ENCODE assay signal across 20 cellular contexts in genomic region chr2:120418174-120418787, GRCh38.
"Had no signal": no experiment of that assay in that cellular context is flagged by ENCODE, and none has a peak within 500 bp of the region (broad histone marks: within the 10 kb centered on the region; RNA-seq: fewer than 3 reads in every experiment).

No MANE protein-coding gene starts in this region.

- DNase-seq: activated CD4-positive, alpha-beta T cell treated with anti-CD3 and anti-CD28 coated beads for 48 hours; activated gamma-delta T cell; activated naive CD8-positive, alpha-beta T cell treated with anti-CD3 and anti-CD28 coated beads for 36 hours; activated T-cell treated with anti-CD3 and anti-CD28 coated beads, Interleukin-2, amount 50 U/mL, for 1 hour; amygdala; effector memory CD8-positive, alpha-beta T cell; immature natural killer cell; naive B cell; stimulated activated CD4-positive, alpha-beta T cell treated with anti-CD3 and anti-CD28 coated beads, Interleukin-15, amount 100 ng/mL, for 24 hours; stimulated activated CD4-positive, alpha-beta T cell treated with anti-CD3 and anti-CD28 coated beads, Interleukin-4, amount 100 ng/mL, for 24 hours; stimulated activated naive CD8-positive, alpha-beta T cell treated with anti-CD3 and anti-CD28 coated beads, Interleukin-15, Interleukin-2, amounts not matched to agents 100 U/mL and 50 U/mL, for 24 hours; SW 1271 had no signal

- H3K9me3 Mint-ChIP-seq: activated naive CD8-positive, alpha-beta T cell treated with anti-CD3 and anti-CD28 coated beads for 36 hours; central memory CD8-positive, alpha-beta T cell; effector memory CD8-positive, alpha-beta T cell; WTC11 had no signal

- FAIRE-seq: frontal cortex, TTC549, urothelium cell line had no signal

- H3K4me1 ChIP-seq: SJSA1 had no signal

- H3K36me3 Mint-ChIP-seq: activated naive CD8-positive, alpha-beta T cell treated with anti-CD3 and anti-CD28 coated beads for 36 hours; immature natural killer cell; naive B cell; WTC11 had no signal

- H3K9me3 ChIP-seq: body of pancreas, SJSA1 had no signal

- H3K36me3 ChIP-seq: SJSA1 had no signal

- H3K4me3 Mint-ChIP-seq: activated naive CD8-positive, alpha-beta T cell treated with anti-CD3 and anti-CD28 coated beads for 36 hours; central memory CD8-positive, alpha-beta T cell; effector memory CD8-positive, alpha-beta T cell; immature natural killer cell; naive B cell; WTC11 had no signal

- H3K4me3 ChIP-seq: body of pancreas, SJSA1 had no signal

- H3K4me1 Mint-ChIP-seq: activated naive CD8-positive, alpha-beta T cell treated with anti-CD3 and anti-CD28 coated beads for 36 hours; central memory CD8-positive, alpha-beta T cell; immature natural killer cell; naive B cell had no signal

- H3K27ac ChIP-seq: body of pancreas, epithelial cell of prostate, SJSA1 had no signal

- H3K27ac Mint-ChIP-seq: activated naive CD8-positive, alpha-beta T cell treated with anti-CD3 and anti-CD28 coated beads for 36 hours; effector memory CD8-positive, alpha-beta T cell; immature natural killer cell; naive B cell; WTC11 had no signal

- H3K27me3 ChIP-seq: body of pancreas had no signal
